1 cellular context compared by ENCODE assay signal in the genomic region with DNA sequence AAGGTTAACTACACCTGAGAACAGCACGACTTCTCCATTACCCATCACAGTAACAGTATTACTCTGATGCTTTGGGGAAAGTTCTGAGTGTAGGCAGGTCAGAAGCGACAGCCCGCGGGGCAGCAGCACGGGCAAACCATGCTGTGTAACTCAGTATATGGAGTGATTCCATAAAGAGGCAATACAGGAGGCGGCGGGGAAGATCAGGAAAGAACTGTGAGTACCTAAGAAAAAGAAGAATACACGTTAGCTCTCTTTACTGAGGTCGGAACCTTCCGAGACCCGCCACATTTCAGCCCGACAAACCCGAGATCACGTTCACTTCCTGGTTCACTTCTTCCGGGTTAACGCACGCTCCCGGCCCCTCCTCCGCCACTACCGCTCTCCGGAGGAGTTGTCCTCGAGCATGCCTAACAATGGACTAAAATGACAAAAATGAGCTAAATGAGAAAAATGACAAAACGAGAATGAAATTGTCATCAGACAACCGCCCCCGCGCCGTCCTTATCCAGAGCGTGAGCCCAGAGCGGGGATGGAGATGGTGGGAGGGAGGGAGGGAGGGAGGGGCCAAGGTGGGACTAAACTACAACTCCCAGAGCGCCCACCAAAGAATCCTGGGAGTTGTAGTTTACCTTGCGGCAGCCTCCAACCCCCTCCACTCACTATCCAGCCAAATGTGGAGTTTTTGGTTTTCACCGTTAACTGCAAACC.
TF ChIP-seq lines count a peak whose summit lies in the region.

A gene with protein sequence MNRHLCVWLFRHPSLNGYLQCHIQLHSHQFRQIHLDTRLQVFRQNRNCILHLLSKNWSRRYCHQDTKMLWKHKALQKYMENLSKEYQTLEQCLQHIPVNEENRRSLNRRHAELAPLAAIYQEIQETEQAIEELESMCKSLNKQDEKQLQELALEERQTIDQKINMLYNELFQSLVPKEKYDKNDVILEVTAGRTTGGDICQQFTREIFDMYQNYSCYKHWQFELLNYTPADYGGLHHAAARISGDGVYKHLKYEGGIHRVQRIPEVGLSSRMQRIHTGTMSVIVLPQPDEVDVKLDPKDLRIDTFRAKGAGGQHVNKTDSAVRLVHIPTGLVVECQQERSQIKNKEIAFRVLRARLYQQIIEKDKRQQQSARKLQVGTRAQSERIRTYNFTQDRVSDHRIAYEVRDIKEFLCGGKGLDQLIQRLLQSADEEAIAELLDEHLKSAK (minus strand): TSS at position 316 of the 711 bp plus-strand sequence. CDS start 2,669 bp downstream, outside the sequence.

TF ChIP-seq in K562, 482 proteins besides CTCF, POLR2A, EP300 and RAD21 (continued from another document and continues in another):
- TF ChIP-seq POLR2B (IDR thresholded peaks at IDR 0.05; ENCODE audit: low read depth, partially characterized antibody) (no peak), ZNF253 (CRISPR knock-in tag; conservative IDR thresholded peaks at IDR 0.05) (no peak), BRF1 (IDR thresholded peaks at IDR 0.05; ENCODE audit: borderline replicate concordance, extremely low read depth, insufficient read length) (no peak), TBL1XR1 (IDR thresholded peaks at IDR 0.05; ENCODE audit: low read length in 2 of 2) (no peak), UBTF (IDR thresholded peaks at IDR 0.05; ENCODE audit: borderline replicate concordance in 1 of 2, low read depth in 2 of 2, low read length in 2 of 2) (no peak), FOXM1 (IDR thresholded peaks at IDR 0.05; ENCODE audit: low read depth) (no peak), FOXM1 (CRISPR knock-in tag; IDR thresholded peaks at IDR 0.05; ENCODE audit: low read depth) (no peak), CCNT2 (IDR thresholded peaks at IDR 0.05; ENCODE audit: borderline replicate concordance, extremely low read depth, insufficient read length, low read depth, low read length) (no peak), SIN3B (IDR thresholded peaks at IDR 0.05; ENCODE audit: low read depth) (peak; percentile 82), ZC3H4 (CRISPR knock-in tag; IDR thresholded peaks at IDR 0.05; ENCODE audit: borderline replicate concordance) (no peak), ZNF785 (CRISPR knock-in tag; IDR thresholded peaks at IDR 0.05) (no peak), FOS (IDR thresholded peaks at IDR 0.05; ENCODE audit: extremely low read depth, insufficient read length) (no peak), HNRNPLL (IDR thresholded peaks at IDR 0.05; ENCODE audit: low read depth, low read length, poor library complexity, severe bottlenecking) (peak; percentile 30), CHAMP1 (IDR thresholded peaks at IDR 0.05) (no peak), PTTG1 (tag; IDR thresholded peaks at IDR 0.05; ENCODE audit: low read depth) (no peak), CLOCK (CRISPR knock-in tag; IDR thresholded peaks at IDR 0.05; ENCODE audit: borderline replicate concordance) (no peak), HDAC1 (IDR thresholded peaks at IDR 0.05) (peak in 1 of 2 experiments; percentile 62; a peak in 1 of 4 replicates), NFE2L1 (tag; IDR thresholded peaks at IDR 0.05; ENCODE audit: borderline replicate concordance, low read depth) (no peak), SP1 (CRISPR knock-in tag; IDR thresholded peaks at IDR 0.05) (peak; percentile 32; the same call in 1 of the 2 replicates), PRDM10 (IDR thresholded peaks at IDR 0.05; ENCODE audit: partially characterized antibody) (no peak), L3MBTL2 (IDR thresholded peaks at IDR 0.05) (no peak), KDM4B (IDR thresholded peaks at IDR 0.05; ENCODE audit: borderline replicate concordance in 2 of 2, low read depth in 1 of 2) (peak in 1 of 2 experiments; percentile 94; a peak in 2 of 4 replicates), STAT5B (CRISPR knock-in tag; IDR thresholded peaks at IDR 0.05) (no peak), NEUROD1 (IDR thresholded peaks at IDR 0.05; ENCODE audit: borderline replicate concordance, low read depth, low read length, partially characterized antibody) (no peak), PRMT5 (CRISPR knock-in tag; IDR thresholded peaks at IDR 0.05) (no peak)
- TF ChIP-seq, protein P1, sequence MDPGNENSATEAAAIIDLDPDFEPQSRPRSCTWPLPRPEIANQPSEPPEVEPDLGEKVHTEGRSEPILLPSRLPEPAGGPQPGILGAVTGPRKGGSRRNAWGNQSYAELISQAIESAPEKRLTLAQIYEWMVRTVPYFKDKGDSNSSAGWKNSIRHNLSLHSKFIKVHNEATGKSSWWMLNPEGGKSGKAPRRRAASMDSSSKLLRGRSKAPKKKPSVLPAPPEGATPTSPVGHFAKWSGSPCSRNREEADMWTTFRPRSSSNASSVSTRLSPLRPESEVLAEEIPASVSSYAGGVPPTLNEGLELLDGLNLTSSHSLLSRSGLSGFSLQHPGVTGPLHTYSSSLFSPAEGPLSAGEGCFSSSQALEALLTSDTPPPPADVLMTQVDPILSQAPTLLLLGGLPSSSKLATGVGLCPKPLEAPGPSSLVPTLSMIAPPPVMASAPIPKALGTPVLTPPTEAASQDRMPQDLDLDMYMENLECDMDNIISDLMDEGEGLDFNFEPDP (CRISPR knock-in tag; IDR thresholded peaks at IDR 0.05): no peak
- TF ChIP-seq, protein P2, sequence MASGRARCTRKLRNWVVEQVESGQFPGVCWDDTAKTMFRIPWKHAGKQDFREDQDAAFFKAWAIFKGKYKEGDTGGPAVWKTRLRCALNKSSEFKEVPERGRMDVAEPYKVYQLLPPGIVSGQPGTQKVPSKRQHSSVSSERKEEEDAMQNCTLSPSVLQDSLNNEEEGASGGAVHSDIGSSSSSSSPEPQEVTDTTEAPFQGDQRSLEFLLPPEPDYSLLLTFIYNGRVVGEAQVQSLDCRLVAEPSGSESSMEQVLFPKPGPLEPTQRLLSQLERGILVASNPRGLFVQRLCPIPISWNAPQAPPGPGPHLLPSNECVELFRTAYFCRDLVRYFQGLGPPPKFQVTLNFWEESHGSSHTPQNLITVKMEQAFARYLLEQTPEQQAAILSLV (tag; IDR thresholded peaks at IDR 0.05): no peak
- TF ChIP-seq, protein P3, sequence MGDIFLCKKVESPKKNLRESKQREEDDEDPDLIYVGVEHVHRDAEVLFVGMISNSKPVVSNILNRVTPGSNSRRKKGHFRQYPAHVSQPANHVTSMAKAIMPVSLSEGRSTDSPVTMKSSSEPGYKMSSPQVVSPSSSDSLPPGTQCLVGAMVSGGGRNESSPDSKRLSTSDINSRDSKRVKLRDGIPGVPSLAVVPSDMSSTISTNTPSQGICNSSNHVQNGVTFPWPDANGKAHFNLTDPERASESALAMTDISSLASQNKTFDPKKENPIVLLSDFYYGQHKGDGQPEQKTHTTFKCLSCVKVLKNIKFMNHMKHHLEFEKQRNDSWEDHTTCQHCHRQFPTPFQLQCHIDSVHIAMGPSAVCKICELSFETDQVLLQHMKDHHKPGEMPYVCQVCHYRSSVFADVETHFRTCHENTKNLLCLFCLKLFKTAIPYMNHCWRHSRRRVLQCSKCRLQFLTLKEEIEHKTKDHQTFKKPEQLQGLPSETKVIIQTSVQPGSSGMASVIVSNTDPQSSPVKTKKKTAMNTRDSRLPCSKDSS (IDR thresholded peaks at IDR 0.05; ENCODE audit: low read depth, partially characterized antibody): no peak
- TF ChIP-seq, protein P4, sequence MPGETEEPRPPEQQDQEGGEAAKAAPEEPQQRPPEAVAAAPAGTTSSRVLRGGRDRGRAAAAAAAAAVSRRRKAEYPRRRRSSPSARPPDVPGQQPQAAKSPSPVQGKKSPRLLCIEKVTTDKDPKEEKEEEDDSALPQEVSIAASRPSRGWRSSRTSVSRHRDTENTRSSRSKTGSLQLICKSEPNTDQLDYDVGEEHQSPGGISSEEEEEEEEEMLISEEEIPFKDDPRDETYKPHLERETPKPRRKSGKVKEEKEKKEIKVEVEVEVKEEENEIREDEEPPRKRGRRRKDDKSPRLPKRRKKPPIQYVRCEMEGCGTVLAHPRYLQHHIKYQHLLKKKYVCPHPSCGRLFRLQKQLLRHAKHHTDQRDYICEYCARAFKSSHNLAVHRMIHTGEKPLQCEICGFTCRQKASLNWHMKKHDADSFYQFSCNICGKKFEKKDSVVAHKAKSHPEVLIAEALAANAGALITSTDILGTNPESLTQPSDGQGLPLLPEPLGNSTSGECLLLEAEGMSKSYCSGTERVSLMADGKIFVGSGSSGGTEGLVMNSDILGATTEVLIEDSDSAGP (CRISPR knock-in tag; IDR thresholded peaks at IDR 0.05): no peak
- TF ChIP-seq, protein P5, sequence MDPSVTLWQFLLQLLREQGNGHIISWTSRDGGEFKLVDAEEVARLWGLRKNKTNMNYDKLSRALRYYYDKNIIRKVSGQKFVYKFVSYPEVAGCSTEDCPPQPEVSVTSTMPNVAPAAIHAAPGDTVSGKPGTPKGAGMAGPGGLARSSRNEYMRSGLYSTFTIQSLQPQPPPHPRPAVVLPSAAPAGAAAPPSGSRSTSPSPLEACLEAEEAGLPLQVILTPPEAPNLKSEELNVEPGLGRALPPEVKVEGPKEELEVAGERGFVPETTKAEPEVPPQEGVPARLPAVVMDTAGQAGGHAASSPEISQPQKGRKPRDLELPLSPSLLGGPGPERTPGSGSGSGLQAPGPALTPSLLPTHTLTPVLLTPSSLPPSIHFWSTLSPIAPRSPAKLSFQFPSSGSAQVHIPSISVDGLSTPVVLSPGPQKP (CRISPR knock-in tag; IDR thresholded peaks at IDR 0.05): no peak
